ENCODE assay signal across 8 cellular contexts in the genomic region with DNA sequence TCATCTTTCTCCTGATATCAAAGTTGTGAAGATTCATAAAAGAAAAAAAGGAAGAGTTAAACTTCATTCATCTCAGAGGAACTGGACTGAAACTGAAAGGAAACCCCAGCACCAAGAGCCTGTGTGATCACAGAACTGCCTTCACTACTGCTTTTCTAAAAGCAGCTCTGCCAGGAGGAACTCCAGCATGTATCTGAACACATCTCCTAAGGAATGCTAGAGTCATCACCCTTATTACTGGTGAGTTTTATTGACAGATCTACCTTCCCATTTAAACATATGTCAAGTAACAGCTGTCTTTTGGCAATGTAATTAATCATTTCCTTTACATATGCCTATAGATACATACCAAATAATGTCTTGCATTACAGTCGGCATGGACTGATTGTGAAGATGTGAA.
A peak's percentile ranks its signal among the peaks of the same experiment; 100 is the strongest.
DNase-seq lines count a peak whose midpoint lies in the region; ATAC-seq and TF ChIP-seq lines count a peak whose summit lies in the region.

No MANE protein-coding gene starts in this region.

- 43 to 58% (median 49%) methylated on average over 1 of the region's 1 CpG for WGBS in stomach, 5 donors

- H3K9me3 ChIP-seq in right atrium auricular region = no peaks in the 10 kb centered on the region
- H3K9me3 ChIP-seq in stomach = no peaks in the 10 kb centered on the region

- no peak for TF ChIP-seq CTCF in right atrium auricular region (IDR thresholded peaks at IDR 0.05)
- TF ChIP-seq CTCF in stomach (IDR thresholded peaks at IDR 0.05) = no peak
- TF ChIP-seq CTCF in RWPE1 (conservative IDR thresholded peaks at IDR 0.05; ENCODE audit: low read depth) = no peak

- peak; percentile 42 for ATAC-seq in GM18519 (IDR thresholded peaks at IDR 0.05; ENCODE audit: low FRiP score, unreplicated experiment)
- ATAC-seq in GM21619 (IDR thresholded peaks at IDR 0.05; ENCODE audit: unreplicated experiment) = peak; percentile 40

- no peak overlapping the region for H3K4me3 ChIP-seq in right atrium auricular region
- H3K4me3 ChIP-seq in stomach = no peak overlapping the region

- H3K4me1 ChIP-seq in right atrium auricular region = peaks cover 0 to 25% of the 10 kb centered on the region in 2 donors
- H3K4me1 ChIP-seq in stomach = peaks cover 9 to 60% (median 29%) of the 10 kb centered on the region in 4 donors

- H3K27ac ChIP-seq in right atrium auricular region (peak overlapping the region; percentile 26 to 41), stomach (peak overlapping the region in 2 of 5 donors; percentile 41 to 62), RWPE1 (no peak overlapping the region)

- no peak for TF ChIP-seq EP300 in stomach (IDR thresholded peaks at IDR 0.05)

- no peaks in the 10 kb centered on the region for H3K36me3 ChIP-seq in right atrium auricular region
- no peaks in the 10 kb centered on the region for H3K36me3 ChIP-seq in stomach

- intact Hi-C loops in stomach (cut with DNase I; ENCODE audit: low total_unique reads) = no loop called here

- no peak for TF ChIP-seq POLR2A in stomach (IDR thresholded peaks at IDR 0.05)

- CTCF ChIA-PET in RWPE1 (lab: Yijun Ruan, JAX) = no interaction called here

- peak; percentile 49 for DNase-seq in KG1 (lab: John Stamatoyannopoulos, UW)
- DNase-seq in right atrium auricular region (ENCODE audit: low spot score) = no peak
- DNase-seq in DMS153 treated with DMSO at 0.1 percent for 48 hours (lab: John Stamatoyannopoulos, UW; ENCODE audit: unreplicated experiment) = no peak
- DNase-seq in stomach = no peak
- no peak for DNase-seq in RWPE1 (ENCODE audit: low spot score)
- no peak for DNase-seq in occipital lobe (lab: John Stamatoyannopoulos, UW)

- H3K27me3 ChIP-seq in right atrium auricular region (no peaks in the 10 kb centered on the region), stomach (no peaks in the 10 kb centered on the region)

- POLR2A ChIA-PET in RWPE1 (lab: Yijun Ruan, JAX; ENCODE audit: low non-redundant PET) = no interaction called here
